ENCODE assay signal across 8 cellular contexts in the genomic region with DNA sequence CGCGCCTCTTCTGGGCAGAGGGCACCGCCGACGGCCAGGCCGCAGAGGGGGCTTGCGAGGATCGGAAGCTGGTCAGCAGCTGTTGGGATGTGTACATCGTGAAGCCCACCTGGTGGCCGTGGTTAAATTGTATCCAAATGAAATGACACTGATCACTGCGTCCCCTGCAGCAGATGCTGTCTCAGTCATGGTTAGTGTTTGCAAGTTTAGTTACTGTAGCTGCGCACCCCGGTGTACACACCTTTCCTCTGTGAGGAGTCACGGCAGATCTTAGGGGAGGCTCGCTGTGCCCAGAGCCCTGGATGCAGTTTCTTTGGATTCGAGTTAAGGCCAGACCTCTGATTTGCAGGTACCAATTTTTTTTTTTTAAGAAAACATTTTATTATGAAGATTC. TPM values are rescaled to one million over a fixed set of nuclear protein-coding genes. Genes with fewer than 3 reads are reported as not detected.
DNase-seq lines count a peak whose midpoint lies in the region; ATAC-seq and TF ChIP-seq lines count a peak whose summit lies in the region.

No MANE protein-coding gene starts in this region.

- peak overlapping the region; percentile 40 for H3K27ac ChIP-seq in foreskin keratinocyte
- no peak overlapping the region for H3K27ac ChIP-seq in rectal smooth muscle tissue (ENCODE audit: low read depth, low read length)

- H3K9ac ChIP-seq in rectal smooth muscle tissue (ENCODE audit: low read length) = peak overlapping the region; percentile 25

- H3K27ac Mint-ChIP-seq in WTC11 = 0 out of 2 replicates have a peak overlapping the region, but pooled peaks have one; percentile 57

- no peaks in the 10 kb centered on the region for H3K9me3 Mint-ChIP-seq in WTC11

- H3K4me1 ChIP-seq in foreskin keratinocyte (peaks cover 7% of the 10 kb centered on the region), rectal smooth muscle tissue (ENCODE audit: control insufficient read depth, insufficient read depth, low read length) (peaks cover 7% of the 10 kb centered on the region)

- peaks cover 22% of the 10 kb centered on the region for H3K4me1 Mint-ChIP-seq in WTC11

- peak overlapping the region; percentile 80 for H3K4me3 ChIP-seq in rectal smooth muscle tissue (ENCODE audit: low read length)

- H3K4me3 Mint-ChIP-seq in WTC11 = peak overlapping the region; percentile 87

- no peaks in the 10 kb centered on the region; the same call in 1 of the 2 replicates for H3K27me3 Mint-ChIP-seq in WTC11 (ENCODE audit: low read depth)

- no peaks in the 10 kb centered on the region for H3K36me3 Mint-ChIP-seq in WTC11

- H3K36me3 ChIP-seq in rectal smooth muscle tissue (ENCODE audit: control insufficient read depth, insufficient read depth, low read length) = no peaks in the 10 kb centered on the region

- CTCF ChIA-PET in WTC11 (lab: Charles Lee) = interaction anchor here (1.2 to 1.8 kb wide), 8 partner anchors 8 to 325 kb away, joined by 3 to 20 read pairs (median 4); partner anchors contain the start of genes CFAP61 and CRNKL1

- ATAC-seq in GM18511 (IDR thresholded peaks at IDR 0.05; ENCODE audit: unreplicated experiment) (peak; percentile 21), HG03064 (IDR thresholded peaks at IDR 0.05; ENCODE audit: low read depth, unreplicated experiment) (peak; percentile 1), WTC11 (no peak), foreskin keratinocyte (peak; percentile 34), HG02678 (IDR thresholded peaks at IDR 0.05; ENCODE audit: unreplicated experiment) (no peak)

- TF ChIP-seq CTCF in WTC11 (IDR thresholded peaks at IDR 0.05) (no peak), foreskin keratinocyte (conservative IDR thresholded peaks at IDR 0.05) (no peak)

- POLR2A ChIA-PET in WTC11 (lab: Charles Lee) = no interaction called here

- H3K27me3 ChIP-seq in foreskin keratinocyte (no peaks in the 10 kb centered on the region), rectal smooth muscle tissue (ENCODE audit: control insufficient read depth, insufficient read depth, low read length) (no peaks in the 10 kb centered on the region)

- DNase-seq in WTC11 (ENCODE audit: low spot score) (no peak), foreskin keratinocyte (no peak), medulla oblongata (ENCODE audit: extremely low spot score) (no peak), COLO668 (lab: John Stamatoyannopoulos, UW; ENCODE audit: unreplicated experiment) (no peak)

TF ChIP-seq in WTC11, 78 proteins besides CTCF, POLR2A, EP300 and RAD21:
- TF ChIP-seq, protein P1, sequence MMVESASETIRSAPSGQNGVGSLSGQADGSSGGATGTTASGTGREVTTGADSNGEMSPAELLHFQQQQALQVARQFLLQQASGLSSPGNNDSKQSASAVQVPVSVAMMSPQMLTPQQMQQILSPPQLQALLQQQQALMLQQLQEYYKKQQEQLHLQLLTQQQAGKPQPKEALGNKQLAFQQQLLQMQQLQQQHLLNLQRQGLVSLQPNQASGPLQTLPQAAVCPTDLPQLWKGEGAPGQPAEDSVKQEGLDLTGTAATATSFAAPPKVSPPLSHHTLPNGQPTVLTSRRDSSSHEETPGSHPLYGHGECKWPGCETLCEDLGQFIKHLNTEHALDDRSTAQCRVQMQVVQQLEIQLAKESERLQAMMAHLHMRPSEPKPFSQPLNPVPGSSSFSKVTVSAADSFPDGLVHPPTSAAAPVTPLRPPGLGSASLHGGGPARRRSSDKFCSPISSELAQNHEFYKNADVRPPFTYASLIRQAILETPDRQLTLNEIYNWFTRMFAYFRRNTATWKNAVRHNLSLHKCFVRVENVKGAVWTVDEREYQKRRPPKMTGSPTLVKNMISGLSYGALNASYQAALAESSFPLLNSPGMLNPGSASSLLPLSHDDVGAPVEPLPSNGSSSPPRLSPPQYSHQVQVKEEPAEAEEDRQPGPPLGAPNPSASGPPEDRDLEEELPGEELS (CRISPR knock-in tag; IDR thresholded peaks at IDR 0.05) = no peak
- TF ChIP-seq TEAD1 (CRISPR knock-in tag; IDR thresholded peaks at IDR 0.05) (no peak), ATF2 (CRISPR knock-in tag; IDR thresholded peaks at IDR 0.05; ENCODE audit: borderline replicate concordance, low read depth) (no peak), ZNF121 (CRISPR knock-in tag; IDR thresholded peaks at IDR 0.05) (no peak), ZNF396 (CRISPR knock-in tag; IDR thresholded peaks at IDR 0.05; ENCODE audit: borderline replicate concordance) (no peak), ZMAT4 (CRISPR knock-in tag; IDR thresholded peaks at IDR 0.05) (no peak), ESRRA (CRISPR knock-in tag; IDR thresholded peaks at IDR 0.05; ENCODE audit: borderline replicate concordance) (no peak), ZNF138 (CRISPR knock-in tag; conservative IDR thresholded peaks at IDR 0.05) (no peak), MAX (CRISPR knock-in tag; IDR thresholded peaks at IDR 0.05) (no peak), JAZF1 (CRISPR knock-in tag; IDR thresholded peaks at IDR 0.05) (no peak)

RNA-seq across cellular contexts. Expression of gene NAA20, which starts 0.7 kb away (rescaled TPM):
- total RNA-seq in WTC11 (2021) = 28.9 to 34.0 TPM (median 30.6 TPM) in 3 replicates
- total RNA-seq in foreskin keratinocyte = 110 and 118 TPM in 2 replicates
- 134 and 141 TPM in 2 replicates for polyA plus RNA-seq in foreskin keratinocyte

RNA-seq across cellular contexts. Expression of gene CRNKL1, which starts 34.4 kb away (rescaled TPM):
- total RNA-seq in WTC11 (2021) (21.8 to 22.6 TPM (median 22.2 TPM) in 3 replicates), foreskin keratinocyte (19.6 and 22.9 TPM in 2 replicates)
- polyA plus RNA-seq in foreskin keratinocyte = 18.6 and 20.9 TPM in 2 replicates

RNA-seq across cellular contexts. Expression of gene CFAP61, which starts 34.5 kb away (rescaled TPM):
- total RNA-seq in WTC11 (2021) (0.18 to 0.61 TPM in 2 of 3 replicates, not detected in the other), foreskin keratinocyte (not detected in 2 replicates)
- polyA plus RNA-seq in foreskin keratinocyte = 0.03 TPM in 1 of 2 replicates, not detected in the other

Comparison
In these comparisons a context has a peak if more than half of its experiments do, and no peak if none do; other contexts are left out.
1. ATAC-seq: peak in GM18511 (single experiment), HG03064 (single experiment) and foreskin keratinocyte (single experiment); none in WTC11 (single experiment) and HG02678 (single experiment).